ENCODE assay signal across 25 cellular contexts in the genomic region with DNA sequence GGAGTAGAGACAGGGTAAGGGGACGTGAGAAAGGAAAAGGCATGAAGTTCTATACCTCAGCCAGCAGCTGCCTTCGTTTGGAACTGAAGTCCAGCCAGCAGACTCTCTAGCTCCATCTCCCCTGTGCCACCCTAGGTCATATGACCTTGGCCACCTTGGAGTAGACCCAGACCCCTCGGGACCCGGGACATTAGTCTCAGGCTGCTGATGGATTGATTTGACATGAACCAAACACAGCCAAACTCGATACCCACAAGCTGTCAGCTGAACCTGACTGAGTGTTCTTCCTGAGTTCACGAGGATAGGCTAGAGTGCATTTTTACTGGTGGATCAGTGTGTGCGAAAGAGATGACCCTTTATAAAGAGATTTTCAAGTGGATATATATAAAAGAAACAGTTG.
DNase-seq lines count a peak whose midpoint lies in the region; ATAC-seq, FAIRE-seq and TF ChIP-seq lines count a peak whose summit lies in the region.
"Had no signal": no experiment of that assay in that cellular context is flagged by ENCODE, and none has a peak within 500 bp of the region (broad histone marks: within the 10 kb centered on the region; RNA-seq: fewer than 3 reads in every experiment).

No MANE protein-coding gene starts in this region.

- H3K36me3 Mint-ChIP-seq in HFFc6 (ENCODE audit: low read depth) = peaks cover 12% of the 10 kb centered on the region
- peaks cover 33% of the 10 kb centered on the region for H3K36me3 Mint-ChIP-seq in activated naive CD4-positive, alpha-beta T cell treated with anti-CD3 and anti-CD28 coated beads, Interleukin-2, amount 10 ng/mL, durations not matched to agents 7 days and 5 days

- H3K27ac Mint-ChIP-seq in HFFc6 = no peak overlapping the region
- H3K27ac Mint-ChIP-seq in activated naive CD4-positive, alpha-beta T cell treated with anti-CD3 and anti-CD28 coated beads, Interleukin-2, amount 10 ng/mL, durations not matched to agents 7 days and 5 days = no peak overlapping the region
- H3K27ac Mint-ChIP-seq: activated CD4-positive, alpha-beta memory T cell treated with anti-CD3 and anti-CD28 coated beads for 36 hours had no signal

- TF ChIP-seq POLR2A in stomach (IDR thresholded peaks at IDR 0.05) = no peak

- no peaks in the 10 kb centered on the region for H3K27me3 ChIP-seq in stomach
- H3K27me3 ChIP-seq: sigmoid colon, SJCRH30, upper lobe of left lung had no signal

- TF ChIP-seq CTCF in HFFc6 (IDR thresholded peaks at IDR 0.05) (no peak), coronary artery (IDR thresholded peaks at IDR 0.05) (no peak), kidney (IDR thresholded peaks at IDR 0.05; ENCODE audit: borderline replicate concordance, extremely low read depth, insufficient read depth) (no peak), stomach (IDR thresholded peaks at IDR 0.05) (no peak)

- peaks cover 15 to 22% of the 10 kb centered on the region in 2 donors for H3K36me3 ChIP-seq in kidney (ENCODE audit: control insufficient read depth in 1 of 2, insufficient read depth in 2 of 2, low read length in 2 of 2)
- H3K36me3 ChIP-seq in stomach = peaks cover 21 to 88% (median 75%) of the 10 kb centered on the region in 4 donors
- H3K36me3 ChIP-seq: SJCRH30 had no signal

- no peak for ATAC-seq in HG02678 (IDR thresholded peaks at IDR 0.05; ENCODE audit: unreplicated experiment)
- no peak for ATAC-seq in HG02885 (IDR thresholded peaks at IDR 0.05; ENCODE audit: poor library complexity, unreplicated experiment)
- ATAC-seq: stimulated activated memory B cell treated with anti-CD40 and anti-IgM and Interleukin-4, amounts not matched to agents 10 μg/mL and 1 μg/mL and 100 μg/mL, for 72 hours had no signal

- WGBS in stomach, 5 donors = 60 to 67% (median 66%) methylated on average over 7 of the region's 7 CpGs

- H3K27me3 Mint-ChIP-seq in HFFc6 (ENCODE audit: insufficient read depth) = no peaks in the 10 kb centered on the region; the same call in 1 of the 2 replicates
- H3K27me3 Mint-ChIP-seq in activated naive CD4-positive, alpha-beta T cell treated with anti-CD3 and anti-CD28 coated beads, Interleukin-2, amount 10 ng/mL, durations not matched to agents 7 days and 5 days = no peaks in the 10 kb centered on the region
- H3K27me3 Mint-ChIP-seq: activated CD4-positive, alpha-beta memory T cell treated with anti-CD3 and anti-CD28 coated beads for 36 hours; activated naive CD4-positive, alpha-beta T cell treated with anti-CD3 and anti-CD28 coated beads, Interleukin-2, amount 50 U/mL, for 24 hours; brain; stimulated activated memory B cell treated with anti-CD40 and anti-IgM and Interleukin-4, amounts not matched to agents 10 μg/mL and 1 μg/mL and 100 μg/mL, for 72 hours had no signal

- CTCF ChIA-PET in activated naive CD4-positive, alpha-beta T cell treated with anti-CD3 and anti-CD28 coated beads, Interleukin-2, amount 10 ng/mL, durations not matched to agents 7 days and 5 days (lab: Charles Lee) = interaction anchor here (0.8 kb wide), 1 partner anchor 70 kb away, joined by 3 read pairs; no protein-coding TSS in a partner anchor

- no peak overlapping the region for H3K4me3 ChIP-seq in coronary artery
- no peak overlapping the region for H3K4me3 ChIP-seq in kidney (ENCODE audit: low read length in 2 of 2)
- no peak overlapping the region for H3K4me3 ChIP-seq in stomach
- H3K4me3 ChIP-seq: PC-9, sigmoid colon, SJCRH30, upper lobe of left lung had no signal

- no peak overlapping the region for H3K9ac ChIP-seq in kidney (ENCODE audit: low read length in 2 of 2)

- FAIRE-seq in kidney (lab: Jason Lieb, UNC) = no peak
- FAIRE-seq: G401.6 had no signal

- peaks cover 25% of the 10 kb centered on the region for H3K4me1 Mint-ChIP-seq in HFFc6 (ENCODE audit: low read depth)
- no peaks in the 10 kb centered on the region for H3K4me1 Mint-ChIP-seq in activated naive CD4-positive, alpha-beta T cell treated with anti-CD3 and anti-CD28 coated beads, Interleukin-2, amount 10 ng/mL, durations not matched to agents 7 days and 5 days
- H3K4me1 Mint-ChIP-seq: activated naive CD4-positive, alpha-beta T cell treated with anti-CD3 and anti-CD28 coated beads, Interleukin-2, amount 50 U/mL, for 24 hours; stimulated activated memory B cell treated with anti-CD40 and anti-IgM and Interleukin-4, amounts not matched to agents 10 μg/mL and 1 μg/mL and 100 μg/mL, for 72 hours had no signal

- no peak for TF ChIP-seq EP300 in stomach (IDR thresholded peaks at IDR 0.05)

- intact Hi-C loops in kidney (cut with DNase I) (no loop called here), stomach (cut with DNase I; ENCODE audit: low total_unique reads) (no loop called here)

- peaks cover 2 to 11% of the 10 kb centered on the region in 2 donors for H3K4me1 ChIP-seq in kidney (ENCODE audit: control insufficient read depth in 1 of 2, insufficient read depth in 1 of 2, low read depth in 1 of 2, low read length in 2 of 2)
- peaks cover 7 to 27% (median 16%) of the 10 kb centered on the region in 4 donors for H3K4me1 ChIP-seq in stomach
- H3K4me1 ChIP-seq: SJCRH30, upper lobe of left lung had no signal

- DNase-seq in HFFc6 (no peak), coronary artery (ENCODE audit: low spot score) (no peak), kidney (no peak), stomach (no peak)
- DNase-seq in activated CD8-positive, alpha-beta memory T cell treated with anti-CD3 and anti-CD28 coated beads for 24 hours = no peak
- DNase-seq in activated naive CD4-positive, alpha-beta T cell treated with anti-CD3 and anti-CD28 coated beads, Interleukin-2, amount 10 ng/mL, durations not matched to agents 7 days and 5 days = no peak
- DNase-seq: activated CD4-positive, alpha-beta memory T cell treated with anti-CD3 and anti-CD28 coated beads for 36 hours; activated T-cell treated with anti-CD3 and anti-CD28 coated beads, Interleukin-2, amount 50 U/mL, for 1 hour; DMS 273 treated with DMSO at 0.1 percent for 48 hours; foreskin melanocyte; GOT3; left cardiac atrium; NCI-H1417 treated with DMSO at 0.1 percent for 48 hours; NCI-H774; nucleus accumbens; PC-9; sigmoid colon; SJCRH30; upper lobe of left lung had no signal

- H3K9me3 ChIP-seq in kidney (ENCODE audit: control insufficient read depth in 1 of 2, low read length in 2 of 2) (no peaks in the 10 kb centered on the region), stomach (no peaks in the 10 kb centered on the region)
- H3K9me3 ChIP-seq: sigmoid colon, SJCRH30, upper lobe of left lung had no signal

- H3K27ac ChIP-seq in coronary artery (peak overlapping the region; percentile 27 to 32), kidney (ENCODE audit: low read depth in 2 of 2, low read length in 2 of 2) (peak overlapping the region; percentile 23 to 28), stomach (peak overlapping the region in 3 of 5 donors; percentile 23 to 44 (median 33))
- H3K27ac ChIP-seq: PC-9, SJCRH30, upper lobe of left lung had no signal

- H3K9me3 Mint-ChIP-seq in HFFc6 = no peaks in the 10 kb centered on the region
- no peaks in the 10 kb centered on the region for H3K9me3 Mint-ChIP-seq in activated naive CD4-positive, alpha-beta T cell treated with anti-CD3 and anti-CD28 coated beads, Interleukin-2, amount 10 ng/mL, durations not matched to agents 7 days and 5 days
- H3K9me3 Mint-ChIP-seq: activated CD4-positive, alpha-beta memory T cell treated with anti-CD3 and anti-CD28 coated beads for 36 hours; activated naive CD4-positive, alpha-beta T cell treated with anti-CD3 and anti-CD28 coated beads, Interleukin-2, amount 50 U/mL, for 24 hours; stimulated activated memory B cell treated with anti-CD40 and anti-IgM and Interleukin-4, amounts not matched to agents 10 μg/mL and 1 μg/mL and 100 μg/mL, for 72 hours had no signal

- H3K4me3 Mint-ChIP-seq in HFFc6 = peak overlapping the region; percentile 86
- H3K4me3 Mint-ChIP-seq in activated naive CD4-positive, alpha-beta T cell treated with anti-CD3 and anti-CD28 coated beads, Interleukin-2, amount 10 ng/mL, durations not matched to agents 7 days and 5 days = no peak overlapping the region
- H3K4me3 Mint-ChIP-seq: activated CD4-positive, alpha-beta memory T cell treated with anti-CD3 and anti-CD28 coated beads for 36 hours; activated naive CD4-positive, alpha-beta T cell treated with anti-CD3 and anti-CD28 coated beads, Interleukin-2, amount 50 U/mL, for 24 hours; brain; stimulated activated memory B cell treated with anti-CD40 and anti-IgM and Interleukin-4, amounts not matched to agents 10 μg/mL and 1 μg/mL and 100 μg/mL, for 72 hours had no signal
